Comparison of ENCODE assay signal across 2 cellular contexts in the genomic region with DNA sequence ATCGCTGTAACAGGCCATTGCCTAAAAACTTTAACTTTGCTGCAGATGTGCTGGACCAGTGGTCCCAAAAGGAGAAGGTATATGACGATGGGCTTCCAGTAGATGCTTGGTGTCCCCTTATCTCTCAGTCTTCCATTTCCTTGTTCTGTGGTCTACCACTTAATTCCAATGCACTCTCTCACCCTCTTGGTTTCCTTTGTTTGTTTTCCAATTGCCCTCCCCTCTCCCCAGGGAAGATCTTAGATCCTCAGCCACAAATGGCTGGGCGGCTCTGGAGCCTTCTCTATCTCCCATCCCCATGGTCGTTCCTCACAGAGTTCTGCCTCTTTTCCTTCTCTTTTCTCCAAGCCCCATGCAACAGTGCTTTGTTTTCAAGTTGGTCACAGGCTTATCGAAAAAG.
TF ChIP-seq lines count a peak whose summit lies in the region.

No MANE protein-coding gene starts in this region.

TF ChIP-seq in GM23338, 12 proteins besides CTCF, POLR2A, EP300 and RAD21 (continues in another document):
- TF ChIP-seq NANOG (IDR thresholded peaks at IDR 0.05; ENCODE audit: borderline replicate concordance): no peak
- TF ChIP-seq POLR2AphosphoS5 (IDR thresholded peaks at IDR 0.05; ENCODE audit: low read depth): no peak
- TF ChIP-seq, protein P1, sequence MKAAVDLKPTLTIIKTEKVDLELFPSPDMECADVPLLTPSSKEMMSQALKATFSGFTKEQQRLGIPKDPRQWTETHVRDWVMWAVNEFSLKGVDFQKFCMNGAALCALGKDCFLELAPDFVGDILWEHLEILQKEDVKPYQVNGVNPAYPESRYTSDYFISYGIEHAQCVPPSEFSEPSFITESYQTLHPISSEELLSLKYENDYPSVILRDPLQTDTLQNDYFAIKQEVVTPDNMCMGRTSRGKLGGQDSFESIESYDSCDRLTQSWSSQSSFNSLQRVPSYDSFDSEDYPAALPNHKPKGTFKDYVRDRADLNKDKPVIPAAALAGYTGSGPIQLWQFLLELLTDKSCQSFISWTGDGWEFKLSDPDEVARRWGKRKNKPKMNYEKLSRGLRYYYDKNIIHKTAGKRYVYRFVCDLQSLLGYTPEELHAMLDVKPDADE (IDR thresholded peaks at IDR 0.05): no peak
- TF ChIP-seq, protein P2, sequence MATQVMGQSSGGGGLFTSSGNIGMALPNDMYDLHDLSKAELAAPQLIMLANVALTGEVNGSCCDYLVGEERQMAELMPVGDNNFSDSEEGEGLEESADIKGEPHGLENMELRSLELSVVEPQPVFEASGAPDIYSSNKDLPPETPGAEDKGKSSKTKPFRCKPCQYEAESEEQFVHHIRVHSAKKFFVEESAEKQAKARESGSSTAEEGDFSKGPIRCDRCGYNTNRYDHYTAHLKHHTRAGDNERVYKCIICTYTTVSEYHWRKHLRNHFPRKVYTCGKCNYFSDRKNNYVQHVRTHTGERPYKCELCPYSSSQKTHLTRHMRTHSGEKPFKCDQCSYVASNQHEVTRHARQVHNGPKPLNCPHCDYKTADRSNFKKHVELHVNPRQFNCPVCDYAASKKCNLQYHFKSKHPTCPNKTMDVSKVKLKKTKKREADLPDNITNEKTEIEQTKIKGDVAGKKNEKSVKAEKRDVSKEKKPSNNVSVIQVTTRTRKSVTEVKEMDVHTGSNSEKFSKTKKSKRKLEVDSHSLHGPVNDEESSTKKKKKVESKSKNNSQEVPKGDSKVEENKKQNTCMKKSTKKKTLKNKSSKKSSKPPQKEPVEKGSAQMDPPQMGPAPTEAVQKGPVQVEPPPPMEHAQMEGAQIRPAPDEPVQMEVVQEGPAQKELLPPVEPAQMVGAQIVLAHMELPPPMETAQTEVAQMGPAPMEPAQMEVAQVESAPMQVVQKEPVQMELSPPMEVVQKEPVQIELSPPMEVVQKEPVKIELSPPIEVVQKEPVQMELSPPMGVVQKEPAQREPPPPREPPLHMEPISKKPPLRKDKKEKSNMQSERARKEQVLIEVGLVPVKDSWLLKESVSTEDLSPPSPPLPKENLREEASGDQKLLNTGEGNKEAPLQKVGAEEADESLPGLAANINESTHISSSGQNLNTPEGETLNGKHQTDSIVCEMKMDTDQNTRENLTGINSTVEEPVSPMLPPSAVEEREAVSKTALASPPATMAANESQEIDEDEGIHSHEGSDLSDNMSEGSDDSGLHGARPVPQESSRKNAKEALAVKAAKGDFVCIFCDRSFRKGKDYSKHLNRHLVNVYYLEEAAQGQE (IDR thresholded peaks at IDR 0.05; ENCODE audit: unreplicated experiment): no peak
- no peak for TF ChIP-seq STAT1 (IDR thresholded peaks at IDR 0.05; ENCODE audit: unreplicated experiment)
- no peak for TF ChIP-seq EZH2phosphoT487 (IDR thresholded peaks at IDR 0.05; ENCODE audit: unreplicated experiment)
- TF ChIP-seq ZNF114 (CRISPR knock-in tag; IDR thresholded peaks at IDR 0.05): no peak
- no peak for TF ChIP-seq JUNB (IDR thresholded peaks at IDR 0.05; ENCODE audit: unreplicated experiment)
- TF ChIP-seq EZH2 (IDR thresholded peaks at IDR 0.05; ENCODE audit: low read depth, unreplicated experiment): no peak
- TF ChIP-seq CREB1 (CRISPR knock-in tag; IDR thresholded peaks at IDR 0.05; ENCODE audit: low read depth): no peak

TF ChIP-seq in H1, 55 proteins besides CTCF, POLR2A, EP300 and RAD21:
- no peak for TF ChIP-seq CHD2 (IDR thresholded peaks at IDR 0.05; ENCODE audit: low read length)
- TF ChIP-seq SIX5 (IDR thresholded peaks at IDR 0.05; ENCODE audit: low read depth, low read length): no peak
- TF ChIP-seq BCL11A (IDR thresholded peaks at IDR 0.05; ENCODE audit: low read depth in 2 of 2, low read length in 2 of 2): no peak
- TF ChIP-seq SIRT6 (IDR thresholded peaks at IDR 0.05; ENCODE audit: low read length): no peak
- TF ChIP-seq, protein P3, sequence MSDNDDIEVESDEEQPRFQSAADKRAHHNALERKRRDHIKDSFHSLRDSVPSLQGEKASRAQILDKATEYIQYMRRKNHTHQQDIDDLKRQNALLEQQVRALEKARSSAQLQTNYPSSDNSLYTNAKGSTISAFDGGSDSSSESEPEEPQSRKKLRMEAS (IDR thresholded peaks at IDR 0.05): no peak
- TF ChIP-seq ZNF274 (IDR thresholded peaks at IDR 0.05; ENCODE audit: borderline replicate concordance, extremely low read depth, low read length): no peak
- no peak for TF ChIP-seq PHF8 (conservative IDR thresholded peaks at IDR 0.05; ENCODE audit: low read depth, low read length)
- TF ChIP-seq KDM1A (IDR thresholded peaks at IDR 0.05; ENCODE audit: borderline replicate concordance, low read length): no peak
- no peak for TF ChIP-seq TEAD4 (IDR thresholded peaks at IDR 0.05; ENCODE audit: low read depth, low read length)
- no peak for TF ChIP-seq POU5F1 (IDR thresholded peaks at IDR 0.05; ENCODE audit: low read depth, low read length)
- no peak for TF ChIP-seq RNF2 (IDR thresholded peaks at IDR 0.05; ENCODE audit: borderline replicate concordance, low read depth, low read length, missing control alignments, poor library complexity, severe bottlenecking)
- no peak for TF ChIP-seq POLR2AphosphoS5 (IDR thresholded peaks at IDR 0.05; ENCODE audit: low read depth, low read length)
- TF ChIP-seq SP4 (IDR thresholded peaks at IDR 0.05; ENCODE audit: low read length): no peak
- no peak for TF ChIP-seq RBBP5 (IDR thresholded peaks at IDR 0.05; ENCODE audit: borderline replicate concordance, low read depth, low read length)
- no peak for TF ChIP-seq RFX5 (IDR thresholded peaks at IDR 0.05; ENCODE audit: borderline replicate concordance, low read depth, low read length)
- TF ChIP-seq ASH2L (IDR thresholded peaks at IDR 0.05; ENCODE audit: low read length): no peak
- TF ChIP-seq KDM5A (IDR thresholded peaks at IDR 0.05; ENCODE audit: low read length): no peak
